Comparison of ENCODE assay signal across 23 cellular contexts in genomic region chr12:28107679-28108078, GRCh38.
"Had no signal": no experiment of that assay in that cellular context is flagged by ENCODE, and none has a peak within 500 bp of the region (broad histone marks: within the 10 kb centered on the region; RNA-seq: fewer than 3 reads in every experiment).

No MANE protein-coding gene starts in this region.

- H3K36me3 Mint-ChIP-seq: activated naive CD4-positive, alpha-beta T cell treated with anti-CD3 and anti-CD28 coated beads, Interleukin-2, amount 10 ng/mL, durations not matched to agents 7 days and 5 days; natural killer cell treated with Interleukin-12 subunit alpha and Interleukin-12 subunit beta and Interleukin-15 and Interleukin-18, amount 100 ng/mL, for 72 hours; stimulated activated naive B cell treated with anti-CD40 and anti-IgM and Interleukin-4, amounts not matched to agents 10 μg/mL and 1 μg/mL and 100 μg/mL, for 72 hours had no signal

- H3K4me1 Mint-ChIP-seq: activated naive CD4-positive, alpha-beta T cell treated with anti-CD3 and anti-CD28 coated beads, Interleukin-2, amount 10 ng/mL, durations not matched to agents 7 days and 5 days had no signal

- H3K9me3 ChIP-seq: lower lobe of right lung, neutrophil, pancreas, spleen, thoracic aorta, upper lobe of left lung had no signal

- DNase-seq: activated CD4-positive, alpha-beta T cell treated with anti-CD3 and anti-CD28 coated beads, Interleukin-2, amount 10 ng/mL, durations not matched to agents 24 days and 14 days; activated CD8-positive, alpha-beta T cell treated with anti-CD3 and anti-CD28 coated beads for 36 hours; activated naive CD4-positive, alpha-beta T cell treated with anti-CD3 and anti-CD28 coated beads, Interleukin-2, amount 10 ng/mL, durations not matched to agents 7 days and 5 days; activated naive CD8-positive, alpha-beta T cell treated with anti-CD3 and anti-CD28 coated beads, Interleukin-2, amount 50 U/mL, for 24 hours; activated T-cell treated with anti-CD3 and anti-CD28 coated beads, Interleukin-2, amount 50 U/mL, for 1 hour; aorta; cerebellar nuclear complex; cortex of kidney; glutamatergic neuron; hippocampal formation; left colon; lower lobe of right lung; pancreas; spleen; stimulated activated CD4-positive, alpha-beta T cell treated with anti-CD3 and anti-CD28 coated beads, Interleukin-4, amount 100 ng/mL, for 4 hours; stimulated activated naive B cell treated with anti-CD40 and anti-IgM and Interleukin-4, amounts not matched to agents 10 μg/mL and 1 μg/mL and 100 μg/mL, for 72 hours; upper lobe of left lung had no signal

- ATAC-seq: activated CD8-positive, alpha-beta T cell treated with anti-CD3 and anti-CD28 coated beads for 36 hours; activated naive CD8-positive, alpha-beta T cell treated with anti-CD3 and anti-CD28 coated beads, Interleukin-2, amount 50 U/mL, for 24 hours; esophagus mucosa; foreskin keratinocyte; left colon; lower lobe of right lung; natural killer cell treated with Interleukin-12 subunit alpha and Interleukin-12 subunit beta and Interleukin-15 and Interleukin-18, amount 100 ng/mL, for 72 hours; pancreas; sciatic nerve; stimulated activated naive B cell treated with anti-CD40 and anti-IgM and Interleukin-4, amounts not matched to agents 10 μg/mL and 1 μg/mL and 100 μg/mL, for 72 hours had no signal

- H3K27ac Mint-ChIP-seq: activated CD4-positive, alpha-beta T cell treated with anti-CD3 and anti-CD28 coated beads, Interleukin-2, amount 10 ng/mL, durations not matched to agents 24 days and 14 days; activated CD8-positive, alpha-beta T cell treated with anti-CD3 and anti-CD28 coated beads for 36 hours; activated naive CD4-positive, alpha-beta T cell treated with anti-CD3 and anti-CD28 coated beads, Interleukin-2, amount 10 ng/mL, durations not matched to agents 7 days and 5 days; activated naive CD8-positive, alpha-beta T cell treated with anti-CD3 and anti-CD28 coated beads, Interleukin-2, amount 50 U/mL, for 24 hours; natural killer cell treated with Interleukin-12 subunit alpha and Interleukin-12 subunit beta and Interleukin-15 and Interleukin-18, amount 100 ng/mL, for 72 hours; stimulated activated naive B cell treated with anti-CD40 and anti-IgM and Interleukin-4, amounts not matched to agents 10 μg/mL and 1 μg/mL and 100 μg/mL, for 72 hours had no signal

- H3K27me3 Mint-ChIP-seq: activated CD8-positive, alpha-beta T cell treated with anti-CD3 and anti-CD28 coated beads for 36 hours; activated naive CD4-positive, alpha-beta T cell treated with anti-CD3 and anti-CD28 coated beads, Interleukin-2, amount 10 ng/mL, durations not matched to agents 7 days and 5 days; activated naive CD8-positive, alpha-beta T cell treated with anti-CD3 and anti-CD28 coated beads, Interleukin-2, amount 50 U/mL, for 24 hours; stimulated activated naive B cell treated with anti-CD40 and anti-IgM and Interleukin-4, amounts not matched to agents 10 μg/mL and 1 μg/mL and 100 μg/mL, for 72 hours had no signal

- H3K4me3 Mint-ChIP-seq: activated CD4-positive, alpha-beta T cell treated with anti-CD3 and anti-CD28 coated beads, Interleukin-2, amount 10 ng/mL, durations not matched to agents 24 days and 14 days; activated CD8-positive, alpha-beta T cell treated with anti-CD3 and anti-CD28 coated beads for 36 hours; activated naive CD4-positive, alpha-beta T cell treated with anti-CD3 and anti-CD28 coated beads, Interleukin-2, amount 10 ng/mL, durations not matched to agents 7 days and 5 days; activated naive CD8-positive, alpha-beta T cell treated with anti-CD3 and anti-CD28 coated beads, Interleukin-2, amount 50 U/mL, for 24 hours; natural killer cell treated with Interleukin-12 subunit alpha and Interleukin-12 subunit beta and Interleukin-15 and Interleukin-18, amount 100 ng/mL, for 72 hours; stimulated activated naive B cell treated with anti-CD40 and anti-IgM and Interleukin-4, amounts not matched to agents 10 μg/mL and 1 μg/mL and 100 μg/mL, for 72 hours had no signal
